Comparison of ENCODE assay signal across 20 cellular contexts in the genomic region with DNA sequence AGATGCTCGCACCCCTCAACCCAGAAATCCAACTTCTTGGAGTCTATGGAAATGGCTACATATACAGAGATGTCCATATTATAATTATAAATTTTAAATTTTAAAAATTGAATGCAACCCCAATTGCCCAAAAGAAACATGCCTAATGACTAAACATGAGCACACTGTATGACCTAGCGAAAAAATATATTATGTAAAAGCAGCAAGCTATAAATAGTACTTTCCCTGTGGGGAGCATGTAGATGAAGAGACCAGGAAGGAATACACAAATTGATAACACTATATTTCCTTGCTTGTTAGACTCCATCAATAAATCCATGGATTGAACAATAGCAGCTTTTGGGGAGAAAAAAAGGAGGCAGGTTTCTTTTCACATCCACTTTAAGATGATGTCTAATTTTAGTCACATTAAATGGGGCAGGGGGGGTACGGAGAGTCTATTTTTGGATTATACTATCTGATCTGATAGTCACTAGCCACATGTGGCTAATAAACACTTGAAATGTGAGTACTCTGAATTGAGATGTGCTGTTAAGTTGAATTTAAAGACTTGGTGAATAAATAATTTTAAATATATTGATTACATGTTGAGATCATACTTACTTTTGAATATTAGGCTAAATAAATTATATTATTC.
"Had no signal": no experiment of that assay in that cellular context is flagged by ENCODE, and none has a peak within 500 bp of the region (broad histone marks: within the 10 kb centered on the region; RNA-seq: fewer than 3 reads in every experiment).

No MANE protein-coding gene starts in this region.

- ATAC-seq: activated CD8-positive, alpha-beta T cell treated with anti-CD3 and anti-CD28 coated beads for 36 hours; body of pancreas; left lung; pancreas had no signal

- H3K27ac Mint-ChIP-seq: activated B cell treated with CpG ODN at 0.5 μM for 24 hours; activated naive CD8-positive, alpha-beta T cell treated with anti-CD3 and anti-CD28 coated beads for 36 hours had no signal

- FAIRE-seq: kidney, pancreas had no signal

- DNase-seq: activated B cell treated with CpG ODN at 0.5 μM for 24 hours; activated CD4-positive, alpha-beta T cell treated with anti-CD3 and anti-CD28 coated beads for 48 hours; activated CD8-positive, alpha-beta T cell treated with anti-CD3 and anti-CD28 coated beads for 36 hours; activated gamma-delta T cell treated with Interleukin-2 at 50 U/mL for 16 hours; activated naive CD8-positive, alpha-beta T cell treated with anti-CD3 and anti-CD28 coated beads for 36 hours; activated T-cell treated with anti-CD3 and anti-CD28 coated beads, Interleukin-2, amount 50 U/mL, for 1 hour; amygdala; body of pancreas; erythroblast; foreskin melanocyte; kidney; left lung; pancreas; sigmoid colon; spleen; stimulated activated CD4-positive, alpha-beta T cell treated with anti-CD3 and anti-CD28 coated beads, Interleukin-4, amount 100 ng/mL, for 4 hours; stimulated activated naive CD4-positive, alpha-beta T cell; T-helper 9 cell had no signal

- H3K27me3 ChIP-seq: body of pancreas, left lung, pancreas, sigmoid colon, spleen had no signal

- H3K9me3 ChIP-seq: left lung, pancreas, sigmoid colon had no signal

- H3K4me3 Mint-ChIP-seq: activated B cell treated with CpG ODN at 0.5 μM for 24 hours; activated CD8-positive, alpha-beta T cell treated with anti-CD3 and anti-CD28 coated beads for 36 hours; activated naive CD8-positive, alpha-beta T cell treated with anti-CD3 and anti-CD28 coated beads for 36 hours had no signal

- H3K27me3 Mint-ChIP-seq: activated B cell treated with CpG ODN at 0.5 μM for 24 hours; activated CD8-positive, alpha-beta T cell treated with anti-CD3 and anti-CD28 coated beads for 36 hours; activated naive CD8-positive, alpha-beta T cell treated with anti-CD3 and anti-CD28 coated beads for 36 hours had no signal

- H3K4me3 ChIP-seq: body of pancreas, coronary artery, left lung, pancreas, sigmoid colon, SK-N-MC, spleen had no signal

- H3K27ac ChIP-seq: body of pancreas, coronary artery, pancreas, SK-N-MC had no signal
